Comparison of ENCODE assay signal across 1 cellular context in genomic region chr21:38468989-38469388, GRCh38.
TF ChIP-seq lines count a peak whose summit lies in the region.

No MANE protein-coding gene starts in this region.

TF ChIP-seq in HepG2, 621 proteins besides CTCF, POLR2A, EP300 and RAD21 (continued from another document):
- TF ChIP-seq ZNF337 (CRISPR knock-in tag; IDR thresholded peaks at IDR 0.05; ENCODE audit: borderline replicate concordance, low read depth) = no peak
- no peak for TF ChIP-seq FOXP4 (CRISPR knock-in tag; IDR thresholded peaks at IDR 0.05)
- TF ChIP-seq ZBTB38 (CRISPR knock-in tag; IDR thresholded peaks at IDR 0.05) = no peak
- 0 out of 2 replicates have a peak, but pooled peaks have one; percentile 32 for TF ChIP-seq ZNF12 (CRISPR knock-in tag; IDR thresholded peaks at IDR 0.05)
- no peak for TF ChIP-seq HINFP (CRISPR knock-in tag; IDR thresholded peaks at IDR 0.05; ENCODE audit: low read depth)
- no peak for TF ChIP-seq SMARCC2 (IDR thresholded peaks at IDR 0.05)
- TF ChIP-seq ZNF678 (CRISPR knock-in tag; IDR thresholded peaks at IDR 0.05) = no peak
- no peak for TF ChIP-seq RBM22 (optimal IDR thresholded peaks at IDR 0.05; ENCODE audit: low read length)
- no peak for TF ChIP-seq HNRNPH1 (optimal IDR thresholded peaks at IDR 0.05; ENCODE audit: low read depth, low read length)
- TF ChIP-seq CSRNP2 (CRISPR knock-in tag; conservative IDR thresholded peaks at IDR 0.05; ENCODE audit: low read depth) = no peak
- TF ChIP-seq PRPF4 (IDR thresholded peaks at IDR 0.05; ENCODE audit: low read depth, low read length, poor library complexity, severe bottlenecking) = no peak
- TF ChIP-seq ZNF703 (CRISPR knock-in tag; IDR thresholded peaks at IDR 0.05; ENCODE audit: borderline replicate concordance) = no peak
- no peak for TF ChIP-seq TFDP2 (CRISPR knock-in tag; IDR thresholded peaks at IDR 0.05)
- no peak for TF ChIP-seq HNRNPLL (IDR thresholded peaks at IDR 0.05; ENCODE audit: low read depth, low read length, poor library complexity, severe bottlenecking)
- no peak for TF ChIP-seq ZNF407 (CRISPR knock-in tag; IDR thresholded peaks at IDR 0.05; ENCODE audit: not compliant biosample characterization)
- TF ChIP-seq ELF1 (CRISPR knock-in tag; IDR thresholded peaks at IDR 0.05) = no peak
- no peak for TF ChIP-seq ESRRA (CRISPR knock-in tag; IDR thresholded peaks at IDR 0.05; ENCODE audit: low read depth)
- TF ChIP-seq SOX13 (IDR thresholded peaks at IDR 0.05) = no peak
- TF ChIP-seq SOX13 (CRISPR knock-in tag; conservative IDR thresholded peaks at IDR 0.05 in 1 of 2, IDR thresholded peaks at IDR 0.05 in 1 of 2) = peak in 1 of 2 experiments; percentile 40; a peak in 1 of 4 replicates
- TF ChIP-seq ZBTB40 (IDR thresholded peaks at IDR 0.05) = no peak
- TF ChIP-seq ZBTB40 (CRISPR knock-in tag; IDR thresholded peaks at IDR 0.05) = no peak
- TF ChIP-seq HNF4A (CRISPR knock-in tag; IDR thresholded peaks at IDR 0.05) = peak; percentile 46; the same call in 1 of the 2 replicates
- TF ChIP-seq CREM (IDR thresholded peaks at IDR 0.05) = peak; percentile 26; the same call in 1 of the 2 replicates
- TF ChIP-seq CREM (CRISPR knock-in tag; IDR thresholded peaks at IDR 0.05) = no peak
